In genomic region chr4:87005369-87005689, GRCh38 we compare ENCODE assay signal across 1 cellular context.
TF ChIP-seq lines count a peak whose summit lies in the region.

No MANE protein-coding gene starts in this region.

TF ChIP-seq in K562, 482 proteins besides CTCF, POLR2A, EP300 and RAD21 (continued from another document):
- TF ChIP-seq E2F8 (IDR thresholded peaks at IDR 0.05; ENCODE audit: low read depth, partially characterized antibody) (no peak), RB1 (IDR thresholded peaks at IDR 0.05; ENCODE audit: low read depth) (no peak), ETV1 (tag; conservative IDR thresholded peaks at IDR 0.05; ENCODE audit: low read depth) (no peak), CEBPG (CRISPR knock-in tag; IDR thresholded peaks at IDR 0.05) (no peak), CEBPG (tag; conservative IDR thresholded peaks at IDR 0.05 in 1 of 2, IDR thresholded peaks at IDR 0.05 in 1 of 2) (no peak), CHD7 (IDR thresholded peaks at IDR 0.05; ENCODE audit: low read depth, low read length) (no peak), HDAC1 (IDR thresholded peaks at IDR 0.05) (no peak), NFATC3 (IDR thresholded peaks at IDR 0.05) (no peak), ELK1 (CRISPR knock-in tag; IDR thresholded peaks at IDR 0.05) (no peak), TCF7 (IDR thresholded peaks at IDR 0.05; ENCODE audit: borderline replicate concordance) (no peak), TAF1 (IDR thresholded peaks at IDR 0.05; ENCODE audit: control insufficient read depth, extremely low read depth, insufficient read depth, low read length, severe bottlenecking) (no peak), ZNF778 (CRISPR knock-in tag; IDR thresholded peaks at IDR 0.05) (no peak)
TF ChIP-seq in K562: peak in this region for 0.
